In the genomic region with DNA sequence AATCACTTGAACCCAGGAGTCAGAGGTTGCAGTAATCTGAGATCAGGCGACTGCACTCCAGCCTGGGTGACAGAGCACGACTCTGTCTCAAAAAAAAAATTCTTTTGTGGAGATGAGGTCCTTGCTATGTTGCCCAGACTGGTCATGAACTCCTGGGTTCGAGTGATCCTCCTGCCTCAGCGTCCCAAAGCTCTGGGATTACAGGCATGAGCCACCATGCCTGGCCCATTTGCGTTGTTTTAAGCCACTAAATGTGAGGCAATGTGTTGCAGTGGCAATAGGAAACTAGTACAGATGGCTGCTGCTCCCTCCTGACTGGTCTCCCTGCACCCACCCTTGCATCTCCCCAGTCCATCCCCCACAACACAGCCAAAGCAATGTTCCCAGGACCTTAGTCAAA, we compare ENCODE assay signal across 27 cellular contexts. TPM values are rescaled to one million over a fixed set of nuclear protein-coding genes. Genes with fewer than 3 reads are reported as not detected.
"Had no signal": no experiment of that assay in that cellular context is flagged by ENCODE, and none has a peak within 500 bp of the region (broad histone marks: within the 10 kb centered on the region; RNA-seq: fewer than 3 reads in every experiment).

No MANE protein-coding gene starts in this region.

- H3K36me3 Mint-ChIP-seq: activated naive CD4-positive, alpha-beta T cell treated with anti-CD3 and anti-CD28 coated beads, Interleukin-2, amount 10 ng/mL, durations not matched to agents 7 days and 5 days; activated naive CD8-positive, alpha-beta T cell; brain had no signal

- H3K4me1 Mint-ChIP-seq: activated CD4-positive, alpha-beta memory T cell treated with anti-CD3 and anti-CD28 coated beads, Interleukin-2, amount 10 ng/mL, durations not matched to agents 7 days and 5 days; activated CD4-positive, alpha-beta T cell treated with anti-CD3 and anti-CD28 coated beads for 36 hours; activated CD4-positive, alpha-beta T cell treated with anti-CD3 and anti-CD28 coated beads, Interleukin-2, amount 10 ng/mL, durations not matched to agents 24 days and 14 days; activated naive CD4-positive, alpha-beta T cell treated with anti-CD3 and anti-CD28 coated beads, Interleukin-2, amount 10 ng/mL, durations not matched to agents 7 days and 5 days; brain had no signal

- H3K27me3 Mint-ChIP-seq: activated CD4-positive, alpha-beta memory T cell treated with anti-CD3 and anti-CD28 coated beads, Interleukin-2, amount 10 ng/mL, durations not matched to agents 7 days and 5 days; activated CD4-positive, alpha-beta T cell treated with anti-CD3 and anti-CD28 coated beads for 36 hours; activated CD4-positive, alpha-beta T cell treated with anti-CD3 and anti-CD28 coated beads, Interleukin-2, amount 10 ng/mL, durations not matched to agents 24 days and 14 days; activated naive CD8-positive, alpha-beta T cell; effector memory CD8-positive, alpha-beta T cell had no signal

- H3K27ac Mint-ChIP-seq: activated CD4-positive, alpha-beta memory T cell treated with anti-CD3 and anti-CD28 coated beads, Interleukin-2, amount 10 ng/mL, durations not matched to agents 7 days and 5 days; activated CD4-positive, alpha-beta T cell treated with anti-CD3 and anti-CD28 coated beads for 36 hours; activated CD4-positive, alpha-beta T cell treated with anti-CD3 and anti-CD28 coated beads, Interleukin-2, amount 10 ng/mL, durations not matched to agents 24 days and 14 days; activated naive CD4-positive, alpha-beta T cell treated with anti-CD3 and anti-CD28 coated beads, Interleukin-2, amount 10 ng/mL, durations not matched to agents 7 days and 5 days; activated naive CD8-positive, alpha-beta T cell; activated T-helper 1 cell treated with anti-CD3 and anti-CD28 coated beads, Interleukin-12 subunit alpha, Interleukin-12 subunit beta, Interleukin-2, Interleukin-4 antibody, amounts not matched to agents 30 ng/mL and 10 ng/mL and 1 ng/mL, durations not matched to agents 14 hours and 24 hours and 36 hours; activated T-helper 2 cell treated with anti-CD3 and anti-CD28 coated beads, Interferon-gamma antibody, Interleukin-2, Interleukin-4, amounts not matched to agents 10 μg/mL and 5 μg/mL and 100 μg/mL, durations not matched to agents 14 hours and 24 hours and 36 hours; brain; dendritic cell treated with granulocyte-macrophage colony-stimulating factor and Interleukin-4, amounts not matched to agents 40 ng/mL and 50 ng/mL, for 4 days; effector memory CD8-positive, alpha-beta T cell had no signal

- ATAC-seq: activated CD4-positive, alpha-beta T cell treated with anti-CD3 and anti-CD28 coated beads for 36 hours; effector memory CD8-positive, alpha-beta T cell; foreskin keratinocyte; gastrocnemius medialis; heart left ventricle had no signal

- H3K9me3 Mint-ChIP-seq: activated CD4-positive, alpha-beta memory T cell treated with anti-CD3 and anti-CD28 coated beads, Interleukin-2, amount 10 ng/mL, durations not matched to agents 7 days and 5 days; activated CD4-positive, alpha-beta T cell treated with anti-CD3 and anti-CD28 coated beads, Interleukin-2, amount 10 ng/mL, durations not matched to agents 24 days and 14 days; activated naive CD4-positive, alpha-beta T cell treated with anti-CD3 and anti-CD28 coated beads, Interleukin-2, amount 10 ng/mL, durations not matched to agents 7 days and 5 days; activated T-helper 1 cell treated with anti-CD3 and anti-CD28 coated beads, Interleukin-12 subunit alpha, Interleukin-12 subunit beta, Interleukin-2, Interleukin-4 antibody, amounts not matched to agents 30 ng/mL and 10 ng/mL and 1 ng/mL, durations not matched to agents 14 hours and 24 hours and 36 hours; activated T-helper 2 cell treated with anti-CD3 and anti-CD28 coated beads, Interferon-gamma antibody, Interleukin-2, Interleukin-4, amounts not matched to agents 10 μg/mL and 5 μg/mL and 100 μg/mL, durations not matched to agents 14 hours and 24 hours and 36 hours; brain; dendritic cell treated with granulocyte-macrophage colony-stimulating factor and Interleukin-4, amounts not matched to agents 40 ng/mL and 50 ng/mL, for 4 days; effector memory CD8-positive, alpha-beta T cell had no signal

- H3K4me3 Mint-ChIP-seq: activated CD4-positive, alpha-beta memory T cell treated with anti-CD3 and anti-CD28 coated beads, Interleukin-2, amount 10 ng/mL, durations not matched to agents 7 days and 5 days; activated CD4-positive, alpha-beta T cell treated with anti-CD3 and anti-CD28 coated beads for 36 hours; activated CD4-positive, alpha-beta T cell treated with anti-CD3 and anti-CD28 coated beads, Interleukin-2, amount 10 ng/mL, durations not matched to agents 24 days and 14 days; activated naive CD4-positive, alpha-beta T cell treated with anti-CD3 and anti-CD28 coated beads, Interleukin-2, amount 10 ng/mL, durations not matched to agents 7 days and 5 days; activated naive CD8-positive, alpha-beta T cell; activated T-helper 1 cell treated with anti-CD3 and anti-CD28 coated beads, Interleukin-12 subunit alpha, Interleukin-12 subunit beta, Interleukin-2, Interleukin-4 antibody, amounts not matched to agents 30 ng/mL and 10 ng/mL and 1 ng/mL, durations not matched to agents 14 hours and 24 hours and 36 hours; brain; dendritic cell treated with granulocyte-macrophage colony-stimulating factor and Interleukin-4, amounts not matched to agents 40 ng/mL and 50 ng/mL, for 4 days; effector memory CD8-positive, alpha-beta T cell had no signal

- DNase-seq: activated CD4-positive, alpha-beta memory T cell treated with anti-CD3 and anti-CD28 coated beads, Interleukin-2, amount 10 ng/mL, durations not matched to agents 7 days and 5 days; activated CD4-positive, alpha-beta T cell treated with anti-CD3 and anti-CD28 coated beads for 36 hours; activated CD4-positive, alpha-beta T cell treated with anti-CD3 and anti-CD28 coated beads, Interleukin-2, amount 10 ng/mL, durations not matched to agents 24 days and 14 days; activated CD4-positive, CD25-positive, alpha-beta regulatory T cell; activated CD4-positive, CD25-positive, alpha-beta regulatory T cell treated with anti-CD3 and anti-CD28 coated beads, Interleukin-2, amount 50 U/mL, for 72 hours; activated effector memory CD4-positive, alpha-beta T cell treated with anti-CD3 and anti-CD28 coated beads, Interleukin-2, amount 50 U/mL, for 16 hours; activated naive CD4-positive, alpha-beta T cell treated with anti-CD3 and anti-CD28 coated beads, Interleukin-2, amount 10 ng/mL, durations not matched to agents 7 days and 5 days; activated T-cell treated with anti-CD3 and anti-CD28 coated beads, Interleukin-2, amount 50 U/mL, for 1 hour; activated T-cell treated with anti-CD3 and anti-CD28 coated beads, Interleukin-2, amount 50 U/mL, for 48 hours; central memory CD4-positive, alpha-beta T cell; cerebellar nuclear complex; colonic mucosa; dorsolateral prefrontal cortex; effector CD4-positive, alpha-beta T cell; effector memory CD8-positive, alpha-beta T cell; erythroblast; foreskin keratinocyte; gastrocnemius medialis; glutamatergic neuron; heart left ventricle; T-helper 2 cell had no signal

RNA-seq across cellular contexts. Expression of gene APLN, which starts 40.0 kb away (rescaled TPM):
- total RNA-seq: gastrocnemius medialis had no signal

RNA-seq across cellular contexts. Expression of gene XPNPEP2, which starts 44.0 kb away (rescaled TPM):
- total RNA-seq: cardiac muscle cell, foreskin keratinocyte had no signal
